In the genomic region with DNA sequence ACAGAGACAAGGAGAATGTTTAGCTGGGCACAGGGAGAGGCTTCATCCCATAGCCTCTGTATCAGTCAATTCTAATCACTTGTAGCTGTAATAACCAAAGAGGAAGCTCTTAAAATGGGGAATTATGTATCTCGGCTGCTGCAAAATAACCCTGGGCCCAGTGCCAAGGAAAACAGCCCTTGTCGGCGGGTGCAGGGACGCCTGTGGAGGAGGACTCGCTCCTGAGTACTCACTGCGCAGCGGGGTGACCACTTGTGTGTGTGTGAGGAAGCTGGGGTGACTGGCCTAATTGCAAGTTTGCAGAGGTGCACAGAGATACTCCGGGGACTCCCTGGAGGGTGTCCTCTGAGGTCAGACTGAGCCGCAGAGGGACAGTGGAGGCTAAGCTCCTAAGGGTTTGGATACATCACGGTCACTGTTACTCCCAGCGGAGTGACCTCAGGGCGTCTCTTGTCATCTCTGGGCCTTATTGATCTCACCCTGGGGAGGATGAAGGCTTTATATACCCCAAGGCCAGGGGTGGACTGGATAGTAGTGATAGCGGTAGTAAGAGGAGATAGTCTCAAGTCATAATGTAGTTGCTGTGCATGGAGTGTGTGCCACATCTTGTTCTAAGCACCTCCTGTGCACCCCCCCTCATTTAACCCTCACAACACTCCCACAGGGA, we compare ENCODE assay signal across 9 cellular contexts. TPM values are rescaled to one million over a fixed set of nuclear protein-coding genes. Genes with fewer than 3 reads are reported as not detected.
DNase-seq lines count a peak whose midpoint lies in the region; ATAC-seq and TF ChIP-seq lines count a peak whose summit lies in the region.
"Had no signal": no experiment of that assay in that cellular context is flagged by ENCODE, and none has a peak within 500 bp of the region (broad histone marks: within the 10 kb centered on the region; RNA-seq: fewer than 3 reads in every experiment).

No MANE protein-coding gene starts in this region.

- H3K36me3 Mint-ChIP-seq in stimulated activated naive CD8-positive, alpha-beta T cell treated with anti-CD3 and anti-CD28 coated beads, Interleukin-15, Interleukin-2, amounts not matched to agents 100 ng/mL and 50 ng/mL, for 24 hours (ENCODE audit: low read depth): peaks cover 18% of the 10 kb centered on the region
- peaks cover 8% of the 10 kb centered on the region for H3K36me3 Mint-ChIP-seq in activated naive CD4-positive, alpha-beta T cell treated with anti-CD3 and anti-CD28 coated beads, Interleukin-2, amount 10 ng/mL, durations not matched to agents 7 days and 5 days

- H3K27ac ChIP-seq in SK-N-MC (no peak overlapping the region), right atrium auricular region (peak overlapping the region; percentile 5 to 42), tibial artery (no peak overlapping the region)
- H3K27ac ChIP-seq: PC-9 had no signal

- peak overlapping the region; percentile 51 for H3K27ac Mint-ChIP-seq in stimulated activated naive CD8-positive, alpha-beta T cell treated with anti-CD3 and anti-CD28 coated beads, Interleukin-15, Interleukin-2, amounts not matched to agents 100 ng/mL and 50 ng/mL, for 24 hours
- H3K27ac Mint-ChIP-seq in activated naive CD4-positive, alpha-beta T cell treated with anti-CD3 and anti-CD28 coated beads, Interleukin-2, amount 10 ng/mL, durations not matched to agents 7 days and 5 days: no peak overlapping the region

- H3K36me3 ChIP-seq in SK-N-MC (ENCODE audit: insufficient read depth, low read length) (no peaks in the 10 kb centered on the region), right atrium auricular region (peaks cover 5% of the 10 kb centered on the region), tibial artery (peaks cover 0 to 10% (median 0%) of the 10 kb centered on the region in 3 donors)

- H3K9me3 ChIP-seq in SK-N-MC (ENCODE audit: low read depth, low read length) (no peaks in the 10 kb centered on the region), right atrium auricular region (no peaks in the 10 kb centered on the region), tibial artery (no peaks in the 10 kb centered on the region)

- intact Hi-C loops in tibial artery (cut with DNase I; ENCODE audit: low total_unique reads): no loop called here

- H3K4me3 ChIP-seq in SK-N-MC (no peak overlapping the region), right atrium auricular region (no peak overlapping the region), tibial artery (no peak overlapping the region)
- H3K4me3 ChIP-seq: PC-9 had no signal

- TF ChIP-seq CTCF in right atrium auricular region (IDR thresholded peaks at IDR 0.05) (no peak), tibial artery (IDR thresholded peaks at IDR 0.05) (no peak)

- no peak overlapping the region for H3K9ac ChIP-seq in SK-N-MC (ENCODE audit: insufficient read length)

- H3K4me3 Mint-ChIP-seq in stimulated activated naive CD8-positive, alpha-beta T cell treated with anti-CD3 and anti-CD28 coated beads, Interleukin-15, Interleukin-2, amounts not matched to agents 100 ng/mL and 50 ng/mL, for 24 hours: no peak overlapping the region
- H3K4me3 Mint-ChIP-seq in activated naive CD4-positive, alpha-beta T cell treated with anti-CD3 and anti-CD28 coated beads, Interleukin-2, amount 10 ng/mL, durations not matched to agents 7 days and 5 days: no peak overlapping the region

- no peak for ATAC-seq in stimulated activated naive CD8-positive, alpha-beta T cell treated with anti-CD3 and anti-CD28 coated beads, Interleukin-15, Interleukin-2, amounts not matched to agents 100 U/mL and 50 U/mL, for 24 hours
- no peak for ATAC-seq in GM19397 (IDR thresholded peaks at IDR 0.05; ENCODE audit: unreplicated experiment)

- peaks cover 32% of the 10 kb centered on the region for H3K4me1 Mint-ChIP-seq in stimulated activated naive CD8-positive, alpha-beta T cell treated with anti-CD3 and anti-CD28 coated beads, Interleukin-15, Interleukin-2, amounts not matched to agents 100 ng/mL and 50 ng/mL, for 24 hours (ENCODE audit: low read depth)
- peaks cover 18% of the 10 kb centered on the region for H3K4me1 Mint-ChIP-seq in activated naive CD4-positive, alpha-beta T cell treated with anti-CD3 and anti-CD28 coated beads, Interleukin-2, amount 10 ng/mL, durations not matched to agents 7 days and 5 days

- no peak for DNase-seq in stimulated activated naive CD8-positive, alpha-beta T cell treated with anti-CD3 and anti-CD28 coated beads, Interleukin-15, Interleukin-2, amounts not matched to agents 100 U/mL and 50 U/mL, for 24 hours
- DNase-seq in SK-N-MC (ENCODE audit: low read depth, low spot score) (peak; percentile 20), right atrium auricular region (ENCODE audit: low spot score) (peak; percentile 80), tibial artery (peak; percentile 79 to 81), pons (ENCODE audit: low spot score) (no peak)
- DNase-seq in activated naive CD4-positive, alpha-beta T cell treated with anti-CD3 and anti-CD28 coated beads, Interleukin-2, amount 10 ng/mL, durations not matched to agents 7 days and 5 days: no peak

- CTCF ChIA-PET in activated naive CD4-positive, alpha-beta T cell treated with anti-CD3 and anti-CD28 coated beads, Interleukin-2, amount 10 ng/mL, durations not matched to agents 7 days and 5 days (lab: Charles Lee): no interaction called here

- H3K27me3 ChIP-seq in right atrium auricular region (no peaks in the 10 kb centered on the region), tibial artery (no peaks in the 10 kb centered on the region)

- H3K4me1 ChIP-seq in right atrium auricular region: peaks cover 0 to 75% of the 10 kb centered on the region in 2 donors
- H3K4me1 ChIP-seq in tibial artery: peaks cover 0 to 39% (median 23%) of the 10 kb centered on the region in 4 donors

- H3K27me3 Mint-ChIP-seq in stimulated activated naive CD8-positive, alpha-beta T cell treated with anti-CD3 and anti-CD28 coated beads, Interleukin-15, Interleukin-2, amounts not matched to agents 100 ng/mL and 50 ng/mL, for 24 hours: no peaks in the 10 kb centered on the region
- no peaks in the 10 kb centered on the region for H3K27me3 Mint-ChIP-seq in activated naive CD4-positive, alpha-beta T cell treated with anti-CD3 and anti-CD28 coated beads, Interleukin-2, amount 10 ng/mL, durations not matched to agents 7 days and 5 days

- no peaks in the 10 kb centered on the region for H3K9me3 Mint-ChIP-seq in stimulated activated naive CD8-positive, alpha-beta T cell treated with anti-CD3 and anti-CD28 coated beads, Interleukin-15, Interleukin-2, amounts not matched to agents 100 ng/mL and 50 ng/mL, for 24 hours
- no peaks in the 10 kb centered on the region for H3K9me3 Mint-ChIP-seq in activated naive CD4-positive, alpha-beta T cell treated with anti-CD3 and anti-CD28 coated beads, Interleukin-2, amount 10 ng/mL, durations not matched to agents 7 days and 5 days

RNA-seq across cellular contexts. Expression of gene SLC6A6, which starts 37.2 kb away (rescaled TPM):
- total RNA-seq in right atrium auricular region: 10 to 100 TPM; 81.5 to 85.9 TPM

Comparison
In these comparisons a context has a peak if more than half of its experiments do, and no peak if none do; other contexts are left out.
1. DNase-seq: peak in SK-N-MC (single experiment), right atrium auricular region (single experiment) and tibial artery (2 of 2); none in stimulated activated naive CD8-positive, alpha-beta T cell treated with anti-CD3 and anti-CD28 coated beads, Interleukin-15, Interleukin-2, amounts not matched to agents 100 U/mL and 50 U/mL, for 24 hours (single experiment), activated naive CD4-positive, alpha-beta T cell treated with anti-CD3 and anti-CD28 coated beads, Interleukin-2, amount 10 ng/mL, durations not matched to agents 7 days and 5 days (single experiment) and pons (single experiment).
2. H3K27ac ChIP-seq: peak in right atrium auricular region (2 of 2); none in SK-N-MC (single experiment) and tibial artery (0 of 2).